17 cellular contexts compared by ENCODE assay signal in genomic region chr10:122498521-122498920, GRCh38. TPM values are rescaled to one million over a fixed set of nuclear protein-coding genes. Genes with fewer than 3 reads are reported as not detected.
DNase-seq lines count a peak whose midpoint lies in the region; ATAC-seq and TF ChIP-seq lines count a peak whose summit lies in the region.
"Had no signal": no experiment of that assay in that cellular context is flagged by ENCODE, and none has a peak within 500 bp of the region (broad histone marks: within the 10 kb centered on the region; RNA-seq: fewer than 3 reads in every experiment).

No MANE protein-coding gene starts in this region.

- no peaks in the 10 kb centered on the region for H3K27me3 ChIP-seq in RWPE2 (ENCODE audit: insufficient read depth, poor library complexity, severe bottlenecking)
- H3K27me3 ChIP-seq in muscle layer of colon (ENCODE audit: control insufficient read depth in 1 of 2, insufficient read depth in 2 of 2, low read length in 2 of 2), result no peaks in the 10 kb centered on the region

- H3K4me1 ChIP-seq in RWPE2 (ENCODE audit: insufficient read depth, poor library complexity, severe bottlenecking) (peaks cover 23% of the 10 kb centered on the region), muscle layer of colon (ENCODE audit: insufficient read depth, low read length) (peaks cover 44% of the 10 kb centered on the region)

- H3K36me3 ChIP-seq in RWPE2 (ENCODE audit: low read depth) (no peaks in the 10 kb centered on the region), muscle layer of colon (ENCODE audit: insufficient read depth, low read length) (no peaks in the 10 kb centered on the region)
- H3K36me3 ChIP-seq: WERI-Rb-1 had no signal

- H3K9me3 ChIP-seq in RWPE2 (ENCODE audit: severe bottlenecking) (no peaks in the 10 kb centered on the region), muscle layer of colon (ENCODE audit: low read length) (no peaks in the 10 kb centered on the region)

- in situ Hi-C loops in GM13977 (cut with MboI; ENCODE audit: low pct_unique_long_range_greater_than_20kb, low sequenced_read_pairs, unreplicated experiment), result no loop called here

- DNase-seq in RWPE2 (ENCODE audit: low spot score) (peak; percentile 11), fibroblast of the aortic adventitia (ENCODE audit: low read depth) (peak; percentile 58), superior temporal gyrus (ENCODE audit: extremely low spot score) (peak; percentile 73), GM13977 (ENCODE audit: low spot score) (no peak)
- DNase-seq: activated effector memory CD4-positive, alpha-beta T cell treated with anti-CD3 and anti-CD28 coated beads, Interleukin-2, amount 50 U/mL, for 16 hours; dermis blood vessel endothelial cell; NCI-H2081 treated with DMSO at 0.1 percent for 48 hours; NCI-H774; stimulated activated CD4-positive, alpha-beta T cell treated with anti-CD3 and anti-CD28 coated beads, Interleukin-4, amount 100 ng/mL, for 24 hours; WERI-Rb-1 had no signal

- H3K4me3 ChIP-seq in RWPE2 (ENCODE audit: severe bottlenecking), result no peak overlapping the region
- no peak overlapping the region for H3K4me3 ChIP-seq in fibroblast of the aortic adventitia (ENCODE audit: low read depth, low read length)
- H3K4me3 ChIP-seq in muscle layer of colon (ENCODE audit: low read depth in 1 of 2, low read length in 2 of 2), result no peak overlapping the region

- H3K9ac ChIP-seq in muscle layer of colon (ENCODE audit: low read length), result no peak overlapping the region

- no peak for ATAC-seq in RWPE2 (ENCODE audit: low read depth)
- ATAC-seq in GM18909 (IDR thresholded peaks at IDR 0.05; ENCODE audit: poor library complexity, unreplicated experiment), result no peak
- no peak for ATAC-seq in GM19455 (IDR thresholded peaks at IDR 0.05; ENCODE audit: unreplicated experiment)
- ATAC-seq in GM21717 (IDR thresholded peaks at IDR 0.05; ENCODE audit: unreplicated experiment), result no peak

- H3K27ac ChIP-seq in RWPE2 (ENCODE audit: poor library complexity, severe bottlenecking) (no peak overlapping the region), muscle layer of colon (ENCODE audit: low read depth, low read length) (peak overlapping the region; percentile 18)
- H3K27ac ChIP-seq: WERI-Rb-1 had no signal

- TF ChIP-seq CTCF in RWPE2 (IDR thresholded peaks at IDR 0.05; ENCODE audit: poor library complexity, severe bottlenecking) (no peak), fibroblast of the aortic adventitia (IDR thresholded peaks at IDR 0.05; ENCODE audit: insufficient read depth, low read length) (no peak), GM13977 (IDR thresholded peaks at IDR 0.05; ENCODE audit: extremely low read depth, insufficient read depth, missing control alignments) (no peak)

RNA-seq across cellular contexts. Expression of gene HTRA1, which starts 37.2 kb away (rescaled TPM):
- total RNA-seq in fibroblast of the aortic adventitia (ENCODE audit: low replicate concordance), result 55.5 and 156 TPM in 2 replicates

RNA-seq across cellular contexts. Expression of gene ARMS2, which starts 44.1 kb away (rescaled TPM):
- total RNA-seq in fibroblast of the aortic adventitia (ENCODE audit: low replicate concordance), result not detected in 2 replicates
- total RNA-seq: dermis blood vessel endothelial cell, fibroblast of lung, lower leg skin, RPMI7951 had no signal
